ENCODE assay signal across 9 cellular contexts in genomic region chr7:130733866-130734524, GRCh38. TPM values are rescaled to one million over a fixed set of nuclear protein-coding genes. Genes with fewer than 3 reads are reported as not detected.
DNase-seq lines count a peak whose midpoint lies in the region; ATAC-seq and TF ChIP-seq lines count a peak whose summit lies in the region.
"Had no signal": no experiment of that assay in that cellular context is flagged by ENCODE, and none has a peak within 500 bp of the region (broad histone marks: within the 10 kb centered on the region; RNA-seq: fewer than 3 reads in every experiment).

Gene KLF14, minus strand, starts transcription at chr7:130734207. Its CDS starts 174 bp downstream, at chr7:130734033.

- H3K36me3 ChIP-seq in DOHH2 (ENCODE audit: control insufficient read depth, low read length), result no peaks in the 10 kb centered on the region
- H3K36me3 ChIP-seq in HUES48 (ENCODE audit: control insufficient read depth, insufficient read depth, low read length), result no peaks in the 10 kb centered on the region
- H3K36me3 ChIP-seq in esophagus (ENCODE audit: control insufficient read depth in 2 of 2, insufficient read depth in 2 of 2, low read length in 1 of 2), result no peaks in the 10 kb centered on the region
- no peaks in the 10 kb centered on the region for H3K36me3 ChIP-seq in neuron (ENCODE audit: insufficient read depth, low read length)
- H3K36me3 ChIP-seq in aorta (ENCODE audit: control insufficient read depth in 1 of 2, insufficient read depth in 2 of 2, low read length in 1 of 2), result no peaks in the 10 kb centered on the region

- no peak within 1 kb of the TSS for H3K9ac ChIP-seq in HUES48 (ENCODE audit: low read depth, low read length)

- H3K27me3 ChIP-seq in DOHH2 (ENCODE audit: control insufficient read depth, low read length), result peaks cover 61% of the 10 kb centered on the region
- H3K27me3 ChIP-seq in HUES48 (ENCODE audit: control insufficient read depth, insufficient read depth, low read length), result peaks cover 91% of the 10 kb centered on the region
- peaks cover 4 to 35% of the 10 kb centered on the region in 2 donors for H3K27me3 ChIP-seq in esophagus (ENCODE audit: control insufficient read depth in 1 of 2, insufficient read depth in 2 of 2, low read length in 2 of 2)
- peaks cover 44% of the 10 kb centered on the region for H3K27me3 ChIP-seq in neuron (ENCODE audit: insufficient read depth, low read length)
- peaks cover 0 to 4% of the 10 kb centered on the region in 2 donors for H3K27me3 ChIP-seq in aorta (ENCODE audit: control insufficient read depth in 1 of 2, insufficient read depth in 2 of 2, low read length in 1 of 2)

- intact Hi-C loops in aorta (cut with DNase I), result no loop called here

- H3K27ac ChIP-seq in DOHH2 (ENCODE audit: low read depth, low read length) (no peak within 1 kb of the TSS), HUES48 (ENCODE audit: low read depth, low read length) (no peak within 1 kb of the TSS), esophagus (ENCODE audit: low read depth in 2 of 2, low read length in 1 of 2) (no peak within 1 kb of the TSS), aorta (ENCODE audit: low read depth in 1 of 2, low read length in 2 of 2) (no peak within 1 kb of the TSS)

- peaks cover 7% of the 10 kb centered on the region for H3K4me1 ChIP-seq in DOHH2 (ENCODE audit: control insufficient read depth, low read length)
- 0 out of 2 replicates have a peak, but pooled peaks cover 4% of the 10 kb centered on the region for H3K4me1 ChIP-seq in HUES48 (ENCODE audit: control insufficient read depth, insufficient read depth, low read length)
- H3K4me1 ChIP-seq in esophagus (ENCODE audit: control insufficient read depth in 2 of 2, insufficient read depth in 2 of 2, low read length in 1 of 2), result no peaks in the 10 kb centered on the region
- no peaks in the 10 kb centered on the region for H3K4me1 ChIP-seq in neuron (ENCODE audit: insufficient read depth, low read length)
- no peaks in the 10 kb centered on the region for H3K4me1 ChIP-seq in aorta (ENCODE audit: control insufficient read depth in 1 of 2, insufficient read depth in 2 of 2, low read length in 2 of 2)

- peak within 1 kb of the TSS; percentile 78 for H2AFZ ChIP-seq in neuron (ENCODE audit: low read depth, low read length)

- H3K9me3 ChIP-seq in DOHH2 (ENCODE audit: control insufficient read depth, insufficient read depth, low read length) (no peaks in the 10 kb centered on the region), HUES48 (ENCODE audit: control insufficient read depth, insufficient read depth, low read length) (no peaks in the 10 kb centered on the region), esophagus (ENCODE audit: control insufficient read depth in 2 of 2, insufficient read depth in 1 of 2, low read depth in 1 of 2, low read length in 1 of 2) (peaks cover 15 to 19% of the 10 kb centered on the region in 2 donors), neuron (ENCODE audit: low read length) (peaks cover 17% of the 10 kb centered on the region), aorta (ENCODE audit: control insufficient read depth, low read length) (peaks cover 27% of the 10 kb centered on the region)

- no peaks in the 10 kb centered on the region for H3K79me2 ChIP-seq in DOHH2 (ENCODE audit: control insufficient read depth, low read length)

- H4K20me1 ChIP-seq in DOHH2 (ENCODE audit: control insufficient read depth, insufficient read depth, low read depth, low read length), result no peaks in the 10 kb centered on the region

- H3K4me2 ChIP-seq in DOHH2 (ENCODE audit: low read length), result peak within 1 kb of the TSS; percentile 76

- H3F3A ChIP-seq in DOHH2 (ENCODE audit: control insufficient read depth, insufficient read depth), result no peaks in the 10 kb centered on the region

- 3% methylated on average over 66 to 97 of the region's 97 CpGs for WGBS in esophagus, 2 donors
- 3 to 4% methylated on average over 47 to 97 of the region's 97 CpGs for WGBS in aorta, 2 donors

- ATAC-seq in aorta (ENCODE audit: low FRiP score), result no peak

- peak within 1 kb of the TSS; percentile 68 for H3K4me3 ChIP-seq in DOHH2 (ENCODE audit: low read length)
- H3K4me3 ChIP-seq in HUES48 (ENCODE audit: low read depth, low read length), result peak within 1 kb of the TSS; percentile 62
- peak within 1 kb of the TSS; percentile 48 to 58 for H3K4me3 ChIP-seq in esophagus (ENCODE audit: low read depth in 1 of 2, low read length in 2 of 2)
- peak within 1 kb of the TSS; percentile 47 for H3K4me3 ChIP-seq in neuron (ENCODE audit: low read length)
- H3K4me3 ChIP-seq in aorta (ENCODE audit: low read length in 2 of 2), result peak within 1 kb of the TSS; percentile 52 to 71

- peak; percentile 12 for DNase-seq in activated CD4-positive, alpha-beta T cell treated with anti-CD3 and anti-CD28 coated beads, Interleukin-2, amount 50 U/mL, for 1 hour
- DNase-seq in aorta, result no peak
- DNase-seq in NCI-H510A (lab: John Stamatoyannopoulos, UW), result no peak
- no peak for DNase-seq in Ammon's horn (ENCODE audit: low spot score)

- TF ChIP-seq CTCF in DOHH2 (IDR thresholded peaks at IDR 0.05; ENCODE audit: low read depth, low read length, poor library complexity, severe bottlenecking), result no peak

- H3K9me2 ChIP-seq in DOHH2 (replicated peaks; ENCODE audit: control insufficient read depth, low read length), result no peaks in the 10 kb centered on the region

RNA-seq across cellular contexts. Expression of gene KLF14, which starts in this region (rescaled TPM):
- not detected for polyA plus RNA-seq in esophagus
- under 1 TPM in 1 of 2 donors, not detected in 1; 0.12 TPM for total RNA-seq in aorta
- not detected for polyA plus RNA-seq in aorta
- total RNA-seq: T-helper 2 cell treated with Interferon-gamma antibody and Interleukin-4, amounts not matched to agents 100 ng/mL and 5 ng/mL, for 36 hours had no signal
